Comparison of ENCODE assay signal across 13 cellular contexts in genomic region chr9:19788614-19789271, GRCh38. TPM values are rescaled to one million over a fixed set of nuclear protein-coding genes. Genes with fewer than 3 reads are reported as not detected.
DNase-seq lines count a peak whose midpoint lies in the region; ATAC-seq and TF ChIP-seq lines count a peak whose summit lies in the region.
"Had no signal": no experiment of that assay in that cellular context is flagged by ENCODE, and none has a peak within 500 bp of the region (broad histone marks: within the 10 kb centered on the region; RNA-seq: fewer than 3 reads in every experiment).

Gene SLC24A2, minus strand, starts transcription at chr9:19789037.

- H2AFZ ChIP-seq in H9 (ENCODE audit: low read length) (no peak within 1 kb of the TSS), trophoblast cell (ENCODE audit: insufficient read depth, low read length, poor library complexity) (no peak within 1 kb of the TSS)

- H3K56ac ChIP-seq in H9 (ENCODE audit: insufficient read length, low read depth, low read length): no peak within 1 kb of the TSS

- H3K27me3 ChIP-seq in H9 (ENCODE audit: insufficient read depth, low read length): peaks cover 2% of the 10 kb centered on the region; the same call in 1 of the 2 replicates
- peaks cover 20% of the 10 kb centered on the region for H3K27me3 ChIP-seq in trophoblast cell (ENCODE audit: insufficient read depth, low read length)

- H2BK15ac ChIP-seq in H9 (ENCODE audit: low read depth, low read length): no peak within 1 kb of the TSS

- no peak for TF ChIP-seq CTCF in H9 (conservative IDR thresholded peaks at IDR 0.05)

- H3K9ac ChIP-seq in H9 (ENCODE audit: extremely low read depth, insufficient read length, low read length) (peak within 1 kb of the TSS; percentile 38), trophoblast cell (ENCODE audit: low read length) (no peak within 1 kb of the TSS)

- H4K91ac ChIP-seq in H9 (ENCODE audit: insufficient read length, low read depth, low read length) (no peak within 1 kb of the TSS), trophoblast cell (ENCODE audit: low read depth, low read length) (no peak within 1 kb of the TSS)

- peak within 1 kb of the TSS; percentile 52 for H3K4me3 ChIP-seq in trophoblast cell (ENCODE audit: low read depth, low read length)
- H3K4me3 ChIP-seq: left lung had no signal

- peak within 1 kb of the TSS in 2 of 3 experiments; percentile 40 to 49; a peak in 1 of 7 replicates for H3K27ac Mint-ChIP-seq in H9
- H3K27ac Mint-ChIP-seq in activated CD8-positive, alpha-beta T cell treated with anti-CD3 and anti-CD28 coated beads, Interleukin-2, amount 10 ng/mL, durations not matched to agents 7 days and 5 days: no peak within 1 kb of the TSS
- H3K27ac Mint-ChIP-seq: activated CD8-positive, alpha-beta memory T cell treated with anti-CD3 and anti-CD28 coated beads, Interleukin-2, amount 10 ng/mL, durations not matched to agents 7 days and 5 days had no signal

- peaks cover 5% of the 10 kb centered on the region; the same call in 1 of the 2 replicates for H3K4me1 ChIP-seq in H9 (ENCODE audit: insufficient read depth, low read length)
- H3K4me1 ChIP-seq in trophoblast cell (ENCODE audit: control insufficient read depth in 1 of 2, insufficient read depth in 2 of 2, low read length in 2 of 2): peaks cover 5 to 7% of the 10 kb centered on the region in 2 experiments

- peaks cover 6 to 20% (median 19%) of the 10 kb centered on the region in 3 experiments; a peak in 5 of 7 replicates for H3K36me3 Mint-ChIP-seq in H9 (ENCODE audit: insufficient read depth in 1 of 3, low read depth in 3 of 3)
- H3K36me3 Mint-ChIP-seq in activated CD8-positive, alpha-beta T cell treated with anti-CD3 and anti-CD28 coated beads, Interleukin-2, amount 10 ng/mL, durations not matched to agents 7 days and 5 days (ENCODE audit: low read depth): no peaks in the 10 kb centered on the region
- H3K36me3 Mint-ChIP-seq: activated CD8-positive, alpha-beta memory T cell treated with anti-CD3 and anti-CD28 coated beads, Interleukin-2, amount 10 ng/mL, durations not matched to agents 7 days and 5 days had no signal

- H4K8ac ChIP-seq in H9 (replicated peaks; ENCODE audit: insufficient read length, low read depth, low read length) (no peak within 1 kb of the TSS), trophoblast cell (ENCODE audit: low read depth, low read length) (no peak within 1 kb of the TSS)

- DNase-seq in H9: peak; percentile 65
- peak; percentile 85 for DNase-seq in NCI-H748 (lab: John Stamatoyannopoulos, UW; ENCODE audit: unreplicated experiment)
- DNase-seq in left ventricle myocardium superior: peak; percentile 29
- no peak for DNase-seq in trophoblast cell
- DNase-seq in activated CD8-positive, alpha-beta memory T cell treated with anti-CD3 and anti-CD28 coated beads for 24 hours: no peak
- no peak for DNase-seq in HK-2 (ENCODE audit: unreplicated experiment)
- no peak for DNase-seq in activated gamma-delta T cell treated with Interleukin-2 at 50 U/mL for 16 hours
- DNase-seq in activated CD8-positive, alpha-beta T cell treated with anti-CD3 and anti-CD28 coated beads, Interleukin-2, amount 10 ng/mL, durations not matched to agents 7 days and 5 days: no peak
- DNase-seq: activated CD8-positive, alpha-beta memory T cell treated with anti-CD3 and anti-CD28 coated beads, Interleukin-2, amount 10 ng/mL, durations not matched to agents 7 days and 5 days; EL; stimulated activated CD4-positive, alpha-beta T cell treated with anti-CD3 and anti-CD28 coated beads, Interleukin-4, amount 100 ng/mL, for 24 hours had no signal

- peaks cover 6% of the 10 kb centered on the region for H3K23me2 ChIP-seq in H9 (ENCODE audit: insufficient read length, low read depth, low read length, poor library complexity, severe bottlenecking)

- H3K4me3 Mint-ChIP-seq in H9: peak within 1 kb of the TSS; percentile 80 to 89
- no peak within 1 kb of the TSS for H3K4me3 Mint-ChIP-seq in activated CD8-positive, alpha-beta T cell treated with anti-CD3 and anti-CD28 coated beads, Interleukin-2, amount 10 ng/mL, durations not matched to agents 7 days and 5 days
- H3K4me3 Mint-ChIP-seq: activated CD8-positive, alpha-beta memory T cell treated with anti-CD3 and anti-CD28 coated beads, Interleukin-2, amount 10 ng/mL, durations not matched to agents 7 days and 5 days had no signal

- H2BK120ac ChIP-seq in H9 (ENCODE audit: low read depth, low read length, poor library complexity, severe bottlenecking) (no peak within 1 kb of the TSS), trophoblast cell (ENCODE audit: insufficient read depth, low read length, poor library complexity) (no peak within 1 kb of the TSS)

- H2AK5ac ChIP-seq in H9 (ENCODE audit: insufficient read length, low read length) (no peak within 1 kb of the TSS), trophoblast cell (ENCODE audit: low read length) (no peak within 1 kb of the TSS)

- CTCF ChIA-PET in activated CD8-positive, alpha-beta T cell treated with anti-CD3 and anti-CD28 coated beads, Interleukin-2, amount 10 ng/mL, durations not matched to agents 7 days and 5 days (lab: Charles Lee): no interaction called here

- no peak within 1 kb of the TSS for H2BK5ac ChIP-seq in H9 (ENCODE audit: insufficient read length, low read length)
- no peak within 1 kb of the TSS for H2BK5ac ChIP-seq in trophoblast cell (ENCODE audit: low read depth, low read length, poor library complexity)

- H2BK12ac ChIP-seq in H9 (ENCODE audit: insufficient read length, low read depth, low read length): no peak within 1 kb of the TSS
- H2BK12ac ChIP-seq in trophoblast cell (ENCODE audit: low read length): no peak within 1 kb of the TSS

- no peak within 1 kb of the TSS for H4K5ac ChIP-seq in H9 (ENCODE audit: insufficient read length, low read depth, low read length)

- H3K79me2 ChIP-seq in H9 (ENCODE audit: insufficient read depth, low read length) (no peaks in the 10 kb centered on the region), trophoblast cell (ENCODE audit: control insufficient read depth, insufficient read depth, low read length, poor library complexity) (no peaks in the 10 kb centered on the region)

- H3K9me3 ChIP-seq in H9 (ENCODE audit: control insufficient read depth, low read depth, low read length): peaks cover 6% of the 10 kb centered on the region
- peaks cover 4% of the 10 kb centered on the region for H3K9me3 ChIP-seq in trophoblast cell (ENCODE audit: insufficient read depth, low read depth, low read length)
- H3K9me3 ChIP-seq: left lung had no signal

- H3K18ac ChIP-seq in H9 (ENCODE audit: insufficient read length, low read depth, low read length): peak within 1 kb of the TSS; percentile 73
- no peak within 1 kb of the TSS for H3K18ac ChIP-seq in trophoblast cell (ENCODE audit: low read length)

- intact Hi-C loops in left ventricle myocardium superior (cut with micrococcal nuclease): no loop called here

- no peak within 1 kb of the TSS for H3K27ac ChIP-seq in H9 (ENCODE audit: insufficient read length, low read depth, low read length)
- no peak within 1 kb of the TSS for H3K27ac ChIP-seq in trophoblast cell (ENCODE audit: low read depth, low read length)
- H3K27ac ChIP-seq: left lung had no signal

- H3K4me2 ChIP-seq in H9 (ENCODE audit: insufficient read depth, insufficient read length, low read length): peak within 1 kb of the TSS; percentile 32
- H3K4me2 ChIP-seq in trophoblast cell (ENCODE audit: low read length): peak within 1 kb of the TSS; percentile 83

- H3K9me3 Mint-ChIP-seq in H9: peaks cover 3 to 5% of the 10 kb centered on the region in 2 experiments; a peak in 3 of 5 replicates
- H3K9me3 Mint-ChIP-seq in activated CD8-positive, alpha-beta T cell treated with anti-CD3 and anti-CD28 coated beads, Interleukin-2, amount 10 ng/mL, durations not matched to agents 7 days and 5 days (ENCODE audit: insufficient read depth): no peaks in the 10 kb centered on the region

- H3K27me3 Mint-ChIP-seq in H9 (ENCODE audit: low read depth): peaks cover 18% of the 10 kb centered on the region
- peaks cover 53% of the 10 kb centered on the region for H3K27me3 Mint-ChIP-seq in activated CD8-positive, alpha-beta T cell treated with anti-CD3 and anti-CD28 coated beads, Interleukin-2, amount 10 ng/mL, durations not matched to agents 7 days and 5 days (ENCODE audit: low read depth)

- no peak within 1 kb of the TSS for H3K23ac ChIP-seq in H9 (ENCODE audit: insufficient read length, low read depth, low read length)
- H3K23ac ChIP-seq in trophoblast cell (ENCODE audit: low read length): no peak within 1 kb of the TSS

- H3K4ac ChIP-seq in H9 (ENCODE audit: low read depth, low read length) (no peak within 1 kb of the TSS), trophoblast cell (ENCODE audit: low read depth, low read length) (no peak within 1 kb of the TSS)

- no peak within 1 kb of the TSS for H2BK20ac ChIP-seq in H9 (ENCODE audit: low read depth, low read length, poor library complexity, severe bottlenecking)

- no CpG with 5 or more reads among the region's 67 CpGs for WGBS in H9 (ENCODE audit: extremely low coverage, insufficient read length, low lambda C conversion rate)
- no CpG with 5 or more reads among the region's 67 CpGs for WGBS in trophoblast cell (ENCODE audit: extremely low coverage, insufficient coverage, insufficient read length)

- H4K12ac ChIP-seq in trophoblast cell (ENCODE audit: low read depth, low read length): no peak within 1 kb of the TSS

- no peaks in the 10 kb centered on the region for H3K36me3 ChIP-seq in trophoblast cell (ENCODE audit: control insufficient read depth in 1 of 2, insufficient read depth in 2 of 2, low read length in 2 of 2)
- H3K36me3 ChIP-seq: left lung had no signal

- POLR2A ChIA-PET in activated CD8-positive, alpha-beta T cell treated with anti-CD3 and anti-CD28 coated beads, Interleukin-2, amount 10 ng/mL, durations not matched to agents 7 days and 5 days (lab: Charles Lee): no interaction called here

- H3K4me1 Mint-ChIP-seq in H9: peaks cover 37 to 48% of the 10 kb centered on the region in 2 experiments
- H3K4me1 Mint-ChIP-seq in activated CD8-positive, alpha-beta T cell treated with anti-CD3 and anti-CD28 coated beads, Interleukin-2, amount 10 ng/mL, durations not matched to agents 7 days and 5 days (ENCODE audit: low read depth): no peaks in the 10 kb centered on the region
- H3K4me1 Mint-ChIP-seq: activated CD8-positive, alpha-beta memory T cell treated with anti-CD3 and anti-CD28 coated beads, Interleukin-2, amount 10 ng/mL, durations not matched to agents 7 days and 5 days had no signal

- peak; percentile 57 for ATAC-seq in left ventricle myocardium superior
- no peak for ATAC-seq in activated CD8-positive, alpha-beta T cell treated with anti-CD3 and anti-CD28 coated beads, Interleukin-2, amount 10 ng/mL, durations not matched to agents 7 days and 5 days
- ATAC-seq: activated CD8-positive, alpha-beta memory T cell treated with anti-CD3 and anti-CD28 coated beads, Interleukin-2, amount 10 ng/mL, durations not matched to agents 7 days and 5 days; left lung had no signal

- H3T11ph ChIP-seq in H9 (ENCODE audit: low read length): no peak within 1 kb of the TSS

- H3K14ac ChIP-seq in H9 (ENCODE audit: insufficient read depth, low read length): peak within 1 kb of the TSS; percentile 61
- H3K14ac ChIP-seq in trophoblast cell (ENCODE audit: low read length): no peak within 1 kb of the TSS

- H3K79me1 ChIP-seq in H9 (ENCODE audit: insufficient read depth, low read depth, low read length, poor library complexity, severe bottlenecking) (no peaks in the 10 kb centered on the region), trophoblast cell (ENCODE audit: low read length) (no peaks in the 10 kb centered on the region)

- no peaks in the 10 kb centered on the region for H4K20me1 ChIP-seq in H9 (ENCODE audit: control insufficient read depth, insufficient read depth, insufficient read length)

RNA-seq across cellular contexts. Expression of gene SLC24A2, which starts in this region (rescaled TPM):
- total RNA-seq in H9 (2021): 5.0 and 6.2 TPM in 2 replicates
- total RNA-seq in left ventricle myocardium superior: not detected
- not detected in 2 replicates for polyA plus RNA-seq in trophoblast cell (2013)
- not detected for total RNA-seq in activated CD8-positive, alpha-beta T cell treated with anti-CD3 and anti-CD28 coated beads, Interleukin-2, amount 10 ng/mL, durations not matched to agents 7 days and 5 days
- total RNA-seq: activated CD8-positive, alpha-beta memory T cell treated with anti-CD3 and anti-CD28 coated beads, Interleukin-2, amount 10 ng/mL, durations not matched to agents 7 days and 5 days; dermis microvascular lymphatic vessel endothelial cell had no signal

Comparison
In these comparisons a context has a peak if more than half of its experiments do, and no peak if none do; other contexts are left out.
1. Peak in DNase-seq and ATAC-seq in left ventricle myocardium superior; RNA of the gene not detected or under 1 TPM.
2. DNase-seq: peak in H9 (single experiment) and NCI-H748 (single experiment); none in trophoblast cell (0 of 2), activated CD8-positive, alpha-beta memory T cell treated with anti-CD3 and anti-CD28 coated beads for 24 hours (single experiment), HK-2 (single experiment), activated gamma-delta T cell treated with Interleukin-2 at 50 U/mL for 16 hours (single experiment) and activated CD8-positive, alpha-beta T cell treated with anti-CD3 and anti-CD28 coated beads, Interleukin-2, amount 10 ng/mL, durations not matched to agents 7 days and 5 days (single experiment).